ENCODE assay signal across 9 cellular contexts in genomic region chr11:118914178-118914918, GRCh38. TPM values are rescaled to one million over a fixed set of nuclear protein-coding genes. Genes with fewer than 3 reads are reported as not detected.
DNase-seq lines count a peak whose midpoint lies in the region; ATAC-seq and TF ChIP-seq lines count a peak whose summit lies in the region.
"Had no signal": no experiment of that assay in that cellular context is flagged by ENCODE, and none has a peak within 500 bp of the region (broad histone marks: within the 10 kb centered on the region; RNA-seq: fewer than 3 reads in every experiment).

No MANE protein-coding gene starts in this region.

- ATAC-seq in effector memory CD8-positive, alpha-beta T cell (replicated peaks): peak; percentile 62
- ATAC-seq in HG03442 (IDR thresholded peaks at IDR 0.05; ENCODE audit: unreplicated experiment) (no peak), HG03039 (IDR thresholded peaks at IDR 0.05; ENCODE audit: unreplicated experiment) (no peak)

- peak overlapping the region; percentile 91 to 94 for H3K4me3 Mint-ChIP-seq in effector memory CD8-positive, alpha-beta T cell
- H3K4me3 Mint-ChIP-seq: dendritic cell treated with granulocyte-macrophage colony-stimulating factor and Interleukin-4, amounts not matched to agents 40 ng/mL and 50 ng/mL, for 4 days had no signal

- H3K27ac Mint-ChIP-seq in effector memory CD8-positive, alpha-beta T cell: peak overlapping the region; percentile 99

- H3K4me1 Mint-ChIP-seq in effector memory CD8-positive, alpha-beta T cell (ENCODE audit: low read depth in 2 of 2): peaks cover 77 to 80% of the 10 kb centered on the region in 2 donors

- intact Hi-C loops in cardiac septum (cut with DNase I): no loop called here

- peaks cover 84% of the 10 kb centered on the region for H3K36me3 Mint-ChIP-seq in effector memory CD8-positive, alpha-beta T cell (ENCODE audit: insufficient read depth)

- no peaks in the 10 kb centered on the region for H3K9me3 Mint-ChIP-seq in effector memory CD8-positive, alpha-beta T cell
- H3K9me3 Mint-ChIP-seq: dendritic cell treated with granulocyte-macrophage colony-stimulating factor and Interleukin-4, amounts not matched to agents 40 ng/mL and 50 ng/mL, for 4 days had no signal

- no peaks in the 10 kb centered on the region for H3K36me3 ChIP-seq in cardiac muscle cell

- TF ChIP-seq CTCF in cardiac muscle cell (IDR thresholded peaks at IDR 0.05; ENCODE audit: low read depth, low read length): no peak

- peak in 1 of 2 donors; percentile 50 for DNase-seq in cardiac muscle cell (ENCODE audit: low read depth in 1 of 2, low spot score in 1 of 2)
- no peak for DNase-seq in cardiac septum (ENCODE audit: low spot score)
- peak; percentile 76 for DNase-seq in activated CD4-positive, alpha-beta T cell treated with anti-CD3 and anti-CD28 coated beads for 48 hours
- DNase-seq in effector memory CD8-positive, alpha-beta T cell: peak; percentile 76 to 81 (median 81)
- DNase-seq in nucleus accumbens (lab: John Stamatoyannopoulos, UW): peak in 46 of 56 donors; percentile 30 to 82 (median 56)
- DNase-seq in SIG-M5 (lab: John Stamatoyannopoulos, UW): no peak

- H3K4me3 ChIP-seq in cardiac muscle cell: no peak overlapping the region

- H3K9me3 ChIP-seq in cardiac muscle cell (ENCODE audit: low read depth): no peaks in the 10 kb centered on the region

- H3K27me3 Mint-ChIP-seq in effector memory CD8-positive, alpha-beta T cell: no peaks in the 10 kb centered on the region

- no peaks in the 10 kb centered on the region for H3K27me3 ChIP-seq in cardiac muscle cell

- peaks cover 92% of the 10 kb centered on the region for H3K4me1 ChIP-seq in cardiac muscle cell (ENCODE audit: low read depth)

- H3K27ac ChIP-seq in cardiac muscle cell: peak overlapping the region; percentile 98

RNA-seq across cellular contexts. Expression of gene BCL9L, which starts 11.4 kb away (rescaled TPM):
- total RNA-seq in cardiac muscle cell (15.9 and 22.9 TPM in 2 replicates), cardiac septum (41.4 TPM)
- polyA plus RNA-seq in cardiac muscle cell: 10.0 and 11.2 TPM in 2 replicates

RNA-seq across cellular contexts. Expression of gene CXCR5, which starts 30.7 kb away (rescaled TPM):
- total RNA-seq in cardiac muscle cell: not detected in 2 replicates
- polyA plus RNA-seq in cardiac muscle cell: not detected in 2 replicates
- not detected for total RNA-seq in cardiac septum

RNA-seq across cellular contexts. Expression of gene UPK2, which starts 41.8 kb away (rescaled TPM):
- 0.89 TPM in 1 of 2 replicates, not detected in the other for total RNA-seq in cardiac muscle cell
- 1.4 and 3.3 TPM in 2 replicates for polyA plus RNA-seq in cardiac muscle cell
- not detected for total RNA-seq in cardiac septum

RNA-seq across cellular contexts. Expression of gene FOXR1, which starts 57.2 kb away (rescaled TPM):
- total RNA-seq in cardiac muscle cell (0.42 TPM in 1 of 2 replicates, not detected in the other), cardiac septum (not detected)
- not detected in 2 replicates for polyA plus RNA-seq in cardiac muscle cell

Comparison
In these comparisons a context has a peak if more than half of its experiments do, and no peak if none do; other contexts are left out.
1. DNase-seq: peak in activated CD4-positive, alpha-beta T cell treated with anti-CD3 and anti-CD28 coated beads for 48 hours (single experiment), effector memory CD8-positive, alpha-beta T cell (3 of 3) and nucleus accumbens (46 of 56); none in cardiac septum (single experiment) and SIG-M5 (single experiment).